ENCODE assay signal across 12 cellular contexts in the genomic region with DNA sequence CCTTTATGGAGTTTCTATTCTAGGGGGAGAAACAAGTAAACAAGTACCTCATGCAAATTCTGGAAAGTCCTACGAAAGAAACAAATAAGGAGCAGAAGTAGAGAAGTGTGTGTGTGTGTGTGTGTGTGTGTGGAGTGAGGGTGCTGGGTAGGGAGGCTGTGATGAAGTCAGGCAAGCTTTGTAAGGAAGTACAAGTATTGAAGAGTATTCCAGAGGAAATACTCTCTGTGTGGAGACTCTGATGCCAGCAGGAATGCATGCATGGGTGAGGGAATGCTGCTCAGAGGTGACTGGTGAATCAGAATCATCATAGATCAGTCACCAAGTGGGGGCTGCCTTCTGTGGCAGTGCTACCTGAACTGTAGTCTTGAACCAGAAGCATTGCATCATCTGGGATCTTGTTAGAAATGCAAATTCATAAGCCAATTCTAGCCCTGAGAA. TPM values are rescaled to one million over a fixed set of nuclear protein-coding genes. Genes with fewer than 3 reads are reported as not detected.
DNase-seq lines count a peak whose midpoint lies in the region; ATAC-seq and TF ChIP-seq lines count a peak whose summit lies in the region.
"Had no signal": no experiment of that assay in that cellular context is flagged by ENCODE, and none has a peak within 500 bp of the region (broad histone marks: within the 10 kb centered on the region; RNA-seq: fewer than 3 reads in every experiment).

No MANE protein-coding gene starts in this region.

- H3K4me3 ChIP-seq in GM12865 (ENCODE audit: low read depth, low read length) (no peak overlapping the region), astrocyte of the spinal cord (ENCODE audit: low read depth, low read length) (no peak overlapping the region), mesenchymal stem cell (ENCODE audit: insufficient read depth in 1 of 2, low read depth in 1 of 2, low read length in 2 of 2) (no peak overlapping the region), BE2C (ENCODE audit: low read depth, low read length) (no peak overlapping the region), testis (no peak overlapping the region)
- H3K4me3 ChIP-seq: gastroesophageal sphincter had no signal

- H2BK5ac ChIP-seq in mesenchymal stem cell (ENCODE audit: low read depth, low read length, poor library complexity, severe bottlenecking): no peak overlapping the region

- no peak overlapping the region for H4K91ac ChIP-seq in mesenchymal stem cell (ENCODE audit: low read length)

- H3K4me2 ChIP-seq in mesenchymal stem cell (ENCODE audit: low read length, poor library complexity, severe bottlenecking): no peak overlapping the region
- H3K4me2 ChIP-seq: KMS-11 had no signal

- no peak overlapping the region for H2AFZ ChIP-seq in mesenchymal stem cell (ENCODE audit: low read depth, low read length)

- TF ChIP-seq CTCF in GM12865 (IDR thresholded peaks at IDR 0.05; ENCODE audit: insufficient read depth, low read depth, low read length, missing control alignments): no peak
- no peak for TF ChIP-seq CTCF in astrocyte of the spinal cord (IDR thresholded peaks at IDR 0.05; ENCODE audit: low read depth, low read length)
- no peak for TF ChIP-seq CTCF in BE2C (IDR thresholded peaks at IDR 0.05; ENCODE audit: low read depth, low read length)
- TF ChIP-seq CTCF in testis (IDR thresholded peaks at IDR 0.05): no peak

- no peak overlapping the region for H2BK120ac ChIP-seq in mesenchymal stem cell (ENCODE audit: low read depth, low read length)

- no peak overlapping the region for H3K4ac ChIP-seq in mesenchymal stem cell (ENCODE audit: low read depth in 1 of 2, low read length in 2 of 2)

- H2AK5ac ChIP-seq in mesenchymal stem cell (ENCODE audit: low read length, severe bottlenecking): no peak overlapping the region

- H3K27me3 ChIP-seq in mesenchymal stem cell (ENCODE audit: control insufficient read depth in 1 of 2, insufficient read depth in 1 of 2, low read length in 2 of 2) (peaks cover 0 to 3% of the 10 kb centered on the region in 2 experiments), BE2C (peaks cover 26% of the 10 kb centered on the region), testis (no peaks in the 10 kb centered on the region)
- H3K27me3 ChIP-seq: gastroesophageal sphincter had no signal

- peak overlapping the region; percentile 55 for H3K27ac ChIP-seq in mesenchymal stem cell (ENCODE audit: low read length, poor library complexity, severe bottlenecking)
- no peak overlapping the region for H3K27ac ChIP-seq in testis
- H3K27ac ChIP-seq: gastroesophageal sphincter, KMS-11, RWPE1, WERI-Rb-1 had no signal

- no peak overlapping the region for H4K8ac ChIP-seq in mesenchymal stem cell (ENCODE audit: low read length)

- ATAC-seq in HG02610 (IDR thresholded peaks at IDR 0.05; ENCODE audit: unreplicated experiment): peak; percentile 33
- ATAC-seq: gastroesophageal sphincter had no signal

- H3K14ac ChIP-seq in mesenchymal stem cell (ENCODE audit: low read length in 2 of 2): no peak overlapping the region

- peak; percentile 34 for DNase-seq in GM12865 (ENCODE audit: low read depth)
- DNase-seq in astrocyte of the spinal cord (ENCODE audit: low read depth, low spot score): peak; percentile 32
- peak; percentile 21 for DNase-seq in mesenchymal stem cell
- no peak for DNase-seq in BE2C
- DNase-seq in testis: no peak
- DNase-seq in COLO668 (lab: John Stamatoyannopoulos, UW; ENCODE audit: unreplicated experiment): no peak
- DNase-seq in NCI-H524 treated with DMSO at 0.1 percent for 48 hours (lab: John Stamatoyannopoulos, UW): no peak
- DNase-seq: WERI-Rb-1 had no signal

- 88% methylated on average over 1 of the region's 1 CpG for WGBS in mesenchymal stem cell
- WGBS in testis, 2 donors: 90 to 96% methylated on average over 1 of the region's 1 CpG

- peaks cover 7% of the 10 kb centered on the region for H3K4me1 ChIP-seq in mesenchymal stem cell (ENCODE audit: control insufficient read depth, insufficient read depth, low read depth, low read length)
- H3K4me1 ChIP-seq in BE2C: no peaks in the 10 kb centered on the region
- H3K4me1 ChIP-seq in testis: no peaks in the 10 kb centered on the region

- H2BK12ac ChIP-seq in mesenchymal stem cell (ENCODE audit: low read length in 2 of 2): no peak overlapping the region

- H3K36me3 ChIP-seq in mesenchymal stem cell (ENCODE audit: control insufficient read depth in 1 of 2, insufficient read depth in 2 of 2, low read depth in 1 of 2, low read length in 2 of 2) (no peaks in the 10 kb centered on the region), BE2C (no peaks in the 10 kb centered on the region), testis (ENCODE audit: low read depth, missing control alignments) (no peaks in the 10 kb centered on the region)
- H3K36me3 ChIP-seq: gastroesophageal sphincter, WERI-Rb-1 had no signal

- no peak for TF ChIP-seq POLR2A in testis (IDR thresholded peaks at IDR 0.05)

- H3K18ac ChIP-seq in mesenchymal stem cell (ENCODE audit: low read depth in 1 of 2, low read length in 2 of 2): no peak overlapping the region

- no peaks in the 10 kb centered on the region for H3K79me1 ChIP-seq in mesenchymal stem cell (replicated peaks; ENCODE audit: low read length, poor library complexity, severe bottlenecking)

- H2BK15ac ChIP-seq in mesenchymal stem cell (ENCODE audit: low read depth, poor library complexity, severe bottlenecking): no peak overlapping the region

- in situ Hi-C loops in astrocyte of the spinal cord (cut with HindIII; ENCODE audit: low sequenced_read_pairs): no loop called here

- intact Hi-C loops in testis (cut with DNase I; ENCODE audit: low total_unique reads): no loop called here

- no peak overlapping the region for H3K23ac ChIP-seq in mesenchymal stem cell (ENCODE audit: low read length in 2 of 2)

- H3K9me3 ChIP-seq in mesenchymal stem cell (ENCODE audit: control insufficient read depth, low read length) (no peaks in the 10 kb centered on the region), BE2C (no peaks in the 10 kb centered on the region; the same call in 1 of the 2 replicates), testis (no peaks in the 10 kb centered on the region)
- H3K9me3 ChIP-seq: gastroesophageal sphincter had no signal

- no peak overlapping the region for H3K9ac ChIP-seq in mesenchymal stem cell (ENCODE audit: low read length)
- H3K9ac ChIP-seq: KMS-11 had no signal

RNA-seq across cellular contexts. Expression of gene SLC4A3, which starts 34.5 kb away (rescaled TPM):
- 2.6 TPM for polyA plus RNA-seq in mesenchymal stem cell (2013, experiment 1 of 2)
- 2.6 TPM for polyA plus RNA-seq in mesenchymal stem cell (2013, experiment 2 of 2)
- polyA plus RNA-seq in BE2C (2012; ENCODE audit: insufficient read depth, insufficient read length, low read depth): 28.9 TPM
- total RNA-seq in testis: 10 to 100 TPM; 31.3 to 44.3 TPM
- polyA plus RNA-seq in testis (ENCODE audit: insufficient read depth, low read depth, low replicate concordance): 15.1 TPM

Comparison
In these comparisons a context has a peak if more than half of its experiments do, and no peak if none do; other contexts are left out.
1. DNase-seq: peak in GM12865 (single experiment), astrocyte of the spinal cord (single experiment) and mesenchymal stem cell (single experiment); none in BE2C (single experiment), testis (single experiment), COLO668 (single experiment) and NCI-H524 treated with DMSO at 0.1 percent for 48 hours (single experiment).